In genomic region chr5:7261900-7262299, GRCh38 we compare ENCODE assay signal across 19 cellular contexts.
DNase-seq lines count a peak whose midpoint lies in the region; ATAC-seq, FAIRE-seq and TF ChIP-seq lines count a peak whose summit lies in the region.
"Had no signal": no experiment of that assay in that cellular context is flagged by ENCODE, and none has a peak within 500 bp of the region (broad histone marks: within the 10 kb centered on the region; RNA-seq: fewer than 3 reads in every experiment).

No MANE protein-coding gene starts in this region.

- POLR2A ChIA-PET in WTC11 (lab: Charles Lee), result interaction anchor here (1.5 kb wide), 1 partner anchor 133 kb away, joined by 3 read pairs; no protein-coding TSS in a partner anchor

- peaks cover 26% of the 10 kb centered on the region for H3K9me3 Mint-ChIP-seq in WTC11

- H3K9me3 ChIP-seq in HUES6 (ENCODE audit: control insufficient read depth, insufficient read depth, low read depth, low read length) (no peaks in the 10 kb centered on the region; the same call in 1 of the 2 replicates), iPS-15b (ENCODE audit: control insufficient read depth, insufficient read depth, low read length) (no peaks in the 10 kb centered on the region)

- H3K4me1 Mint-ChIP-seq in WTC11, result peaks cover 67% of the 10 kb centered on the region
- H3K4me1 Mint-ChIP-seq: CD14-positive monocyte; CD4-positive, alpha-beta memory T cell; IgD-negative memory B cell had no signal

- H3K27ac ChIP-seq in HUES6 (ENCODE audit: low read depth, low read length), result peak overlapping the region; percentile 80; the same call in 1 of the 2 replicates
- H3K27ac ChIP-seq: 22Rv1, BLaER1 had no signal

- H3K4me1 ChIP-seq in HUES6 (ENCODE audit: control insufficient read depth, insufficient read depth, low read length) (peaks cover 29% of the 10 kb centered on the region), iPS-15b (ENCODE audit: control insufficient read depth, insufficient read depth, low read length) (peaks cover 14% of the 10 kb centered on the region)
- H3K4me1 ChIP-seq: BLaER1 had no signal

- H3K27me3 Mint-ChIP-seq in WTC11 (ENCODE audit: low read depth), result no peaks in the 10 kb centered on the region; the same call in 1 of the 2 replicates

- H3K27me3 ChIP-seq in HUES6 (ENCODE audit: control insufficient read depth, insufficient read depth, low read length) (no peaks in the 10 kb centered on the region), iPS-15b (ENCODE audit: control insufficient read depth, insufficient read depth, low read length) (no peaks in the 10 kb centered on the region)
- H3K27me3 ChIP-seq: BLaER1 had no signal

- peak overlapping the region; percentile 30; the same call in 1 of the 2 replicates for H3K4me3 ChIP-seq in HUES6 (ENCODE audit: low read depth, low read length)
- peak overlapping the region; percentile 27 for H3K4me3 ChIP-seq in iPS-15b (ENCODE audit: low read depth, low read length)
- H3K4me3 ChIP-seq: BLaER1 had no signal

- no peak for TF ChIP-seq CTCF in WTC11 (IDR thresholded peaks at IDR 0.05)

- FAIRE-seq in A204.1 (lab: Jason Lieb, UNC), result peak; percentile 58
- FAIRE-seq: HepG2 had no signal

- peaks cover 54% of the 10 kb centered on the region for H3K36me3 Mint-ChIP-seq in WTC11
- H3K36me3 Mint-ChIP-seq: CD14-positive monocyte; CD4-positive, alpha-beta memory T cell; IgD-negative memory B cell had no signal

- peak overlapping the region; percentile 62 for H3K9ac ChIP-seq in HUES6 (ENCODE audit: low read length)
- no peak overlapping the region for H3K9ac ChIP-seq in iPS-15b (ENCODE audit: low read depth, low read length)
- H3K9ac ChIP-seq: BLaER1 had no signal

- H3K36me3 ChIP-seq in HUES6 (ENCODE audit: control insufficient read depth, insufficient read depth, low read length), result peaks cover 18% of the 10 kb centered on the region; the same call in 1 of the 2 replicates
- H3K36me3 ChIP-seq in iPS-15b (ENCODE audit: control insufficient read depth, insufficient read depth, low read length), result peaks cover 3% of the 10 kb centered on the region
- H3K36me3 ChIP-seq: BLaER1 had no signal

- ATAC-seq in WTC11 (no peak), HG02623 (IDR thresholded peaks at IDR 0.05; ENCODE audit: unreplicated experiment) (no peak), HG02610 (IDR thresholded peaks at IDR 0.05; ENCODE audit: unreplicated experiment) (no peak)

- H3K27ac Mint-ChIP-seq in WTC11, result peak overlapping the region; percentile 96
- H3K27ac Mint-ChIP-seq: CD14-positive monocyte; CD4-positive, alpha-beta memory T cell; IgD-negative memory B cell had no signal

- CTCF ChIA-PET in WTC11 (lab: Charles Lee), result interaction anchor here (0.6 to 2.5 kb wide), 7 partner anchors 130 to 493 kb away, joined by 3 to 13 read pairs (median 9); partner anchors contain the start of gene ADCY2

- no peak overlapping the region for H3K4me3 Mint-ChIP-seq in WTC11
- H3K4me3 Mint-ChIP-seq: CD14-positive monocyte; CD4-positive, alpha-beta memory T cell; IgD-negative memory B cell had no signal

- DNase-seq in WTC11 (ENCODE audit: low spot score), result no peak
- no peak for DNase-seq in NCI-H1436 treated with DMSO at 0.1 percent for 48 hours (lab: John Stamatoyannopoulos, UW)
- no peak for DNase-seq in NCI-H2196 (lab: John Stamatoyannopoulos, UW; ENCODE audit: unreplicated experiment)
- DNase-seq: CD4-positive, alpha-beta memory T cell; DMS153; DMS79; GF-D8; HCEC 1CT; KG1 had no signal

TF ChIP-seq in WTC11, 78 proteins besides CTCF, POLR2A, EP300 and RAD21 (continues in another document):
- TF ChIP-seq ZNF512 (CRISPR knock-in tag; IDR thresholded peaks at IDR 0.05; ENCODE audit: borderline replicate concordance) (no peak), TCF7 (CRISPR knock-in tag; IDR thresholded peaks at IDR 0.05; ENCODE audit: low read depth) (no peak), ZNF532 (CRISPR knock-in tag; IDR thresholded peaks at IDR 0.05; ENCODE audit: borderline replicate concordance) (no peak), ZNF425 (CRISPR knock-in tag; conservative IDR thresholded peaks at IDR 0.05) (no peak), SMAD4 (CRISPR knock-in tag; IDR thresholded peaks at IDR 0.05) (no peak), ZNF317 (CRISPR knock-in tag; IDR thresholded peaks at IDR 0.05; ENCODE audit: borderline replicate concordance, low read depth) (no peak), ZSCAN18 (CRISPR knock-in tag; IDR thresholded peaks at IDR 0.05) (no peak), JUN (CRISPR knock-in tag; IDR thresholded peaks at IDR 0.05) (no peak), ZNF232 (CRISPR knock-in tag; IDR thresholded peaks at IDR 0.05) (no peak), USF2 (CRISPR knock-in tag; IDR thresholded peaks at IDR 0.05) (no peak), CREM (CRISPR knock-in tag; IDR thresholded peaks at IDR 0.05) (no peak), SP1 (CRISPR knock-in tag; conservative IDR thresholded peaks at IDR 0.05) (no peak)
